ENCODE assay signal across 14 cellular contexts in the genomic region with DNA sequence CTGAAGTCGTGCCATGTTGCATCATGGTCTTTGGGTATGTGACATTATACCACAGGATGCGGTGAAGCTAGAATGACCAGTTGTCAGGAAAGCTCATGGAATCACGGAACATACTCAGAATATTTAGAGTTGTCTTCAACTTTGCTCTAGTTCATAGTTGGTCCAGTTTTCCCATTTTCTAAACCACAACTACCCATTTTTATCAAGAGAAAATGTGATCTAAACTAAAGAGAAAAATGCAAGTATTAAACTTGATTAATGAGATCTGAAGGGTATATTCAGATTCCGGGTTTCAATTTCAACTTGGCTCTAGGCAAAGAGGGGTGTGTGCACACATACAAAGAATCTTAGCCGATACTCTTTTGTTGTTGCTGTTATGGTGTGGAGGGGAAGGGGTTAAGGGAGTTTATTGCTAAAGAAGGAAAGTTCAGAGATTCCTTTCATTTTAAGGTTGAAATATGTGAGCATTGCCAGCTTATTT.
A peak's percentile ranks its signal among the peaks of the same experiment; 100 is the strongest.
DNase-seq lines count a peak whose midpoint lies in the region; ATAC-seq and TF ChIP-seq lines count a peak whose summit lies in the region.
"Had no signal": no experiment of that assay in that cellular context is flagged by ENCODE, and none has a peak within 500 bp of the region (broad histone marks: within the 10 kb centered on the region; RNA-seq: fewer than 3 reads in every experiment).

No MANE protein-coding gene starts in this region.

- peaks cover 28% of the 10 kb centered on the region for H3K4me1 Mint-ChIP-seq in HFFc6 (ENCODE audit: low read depth)
- H3K4me1 Mint-ChIP-seq: neural crest cell had no signal

- no peaks in the 10 kb centered on the region for H3K9me3 ChIP-seq in upper lobe of right lung
- H3K9me3 ChIP-seq: lower lobe of right lung, Peyer's patch had no signal

- DNase-seq in HFFc6 (no peak), choroid plexus epithelial cell (ENCODE audit: low read depth) (peak; percentile 67), myocyte (ENCODE audit: low read depth) (peak; percentile 93), upper lobe of right lung (no peak), NCI-H2196 (lab: John Stamatoyannopoulos, UW; ENCODE audit: unreplicated experiment) (no peak), SW480 (ENCODE audit: low spot score) (no peak), GM20000 (ENCODE audit: low spot score) (no peak)
- DNase-seq: activated T-cell treated with anti-CD3 and anti-CD28 coated beads, Interleukin-2, amount 50 U/mL, for 72 hours; central memory CD4-positive, alpha-beta T cell; lower lobe of right lung; NCI-H1092; Peyer's patch had no signal

- no peaks in the 10 kb centered on the region for H3K27me3 ChIP-seq in upper lobe of right lung
- H3K27me3 ChIP-seq: Peyer's patch had no signal

- no peak overlapping the region for H3K4me3 ChIP-seq in choroid plexus epithelial cell (ENCODE audit: low read depth, low read length)
- peak overlapping the region; percentile 10 for H3K4me3 ChIP-seq in upper lobe of right lung
- H3K4me3 ChIP-seq: lower lobe of right lung, Peyer's patch had no signal

- H3K27ac Mint-ChIP-seq in HFFc6, result no peak overlapping the region
- H3K27ac Mint-ChIP-seq: activated T-cell treated with anti-CD3 and anti-CD28 coated beads, Interleukin-2, amount 50 U/mL, for 72 hours had no signal

- intact Hi-C loops in upper lobe of right lung (cut with DNase I), result no loop called here

- H3K4me3 Mint-ChIP-seq in HFFc6, result 0 out of 2 replicates have a peak overlapping the region, but pooled peaks have one; percentile 0
- H3K4me3 Mint-ChIP-seq: activated T-cell treated with anti-CD3 and anti-CD28 coated beads, Interleukin-2, amount 50 U/mL, for 72 hours; neural crest cell had no signal

- TF ChIP-seq CTCF in HFFc6 (IDR thresholded peaks at IDR 0.05), result no peak
- TF ChIP-seq CTCF in choroid plexus epithelial cell (conservative IDR thresholded peaks at IDR 0.05; ENCODE audit: low read depth, low read length), result no peak
- TF ChIP-seq CTCF in upper lobe of right lung (IDR thresholded peaks at IDR 0.05), result no peak
- TF ChIP-seq CTCF in GM20000 (IDR thresholded peaks at IDR 0.05; ENCODE audit: extremely low read depth, missing control alignments), result no peak

- ATAC-seq in upper lobe of right lung, result no peak
- ATAC-seq: activated T-cell treated with anti-CD3 and anti-CD28 coated beads, Interleukin-2, amount 50 U/mL, for 72 hours; lower lobe of right lung had no signal

- H3K36me3 ChIP-seq in upper lobe of right lung, result no peaks in the 10 kb centered on the region
- H3K36me3 ChIP-seq: lower lobe of right lung, Peyer's patch had no signal

- H3K27ac ChIP-seq in upper lobe of right lung, result no peak overlapping the region
- H3K27ac ChIP-seq: C4-2B, lower lobe of right lung, Peyer's patch had no signal

- H3K4me1 ChIP-seq in upper lobe of right lung, result no peaks in the 10 kb centered on the region
- H3K4me1 ChIP-seq: lower lobe of right lung, Peyer's patch had no signal

- H3K9me3 Mint-ChIP-seq in HFFc6, result no peaks in the 10 kb centered on the region
- H3K9me3 Mint-ChIP-seq: activated T-cell treated with anti-CD3 and anti-CD28 coated beads, Interleukin-2, amount 50 U/mL, for 72 hours had no signal

- H3K36me3 Mint-ChIP-seq in HFFc6 (ENCODE audit: low read depth), result no peaks in the 10 kb centered on the region

- H3K27me3 Mint-ChIP-seq in HFFc6 (ENCODE audit: insufficient read depth), result no peaks in the 10 kb centered on the region

Comparison
In these comparisons a context has a peak if more than half of its experiments do, and no peak if none do; other contexts are left out.
1. DNase-seq: peak in choroid plexus epithelial cell (single experiment) and myocyte (single experiment); none in HFFc6 (single experiment), upper lobe of right lung (single experiment), NCI-H2196 (single experiment), SW480 (single experiment) and GM20000 (single experiment).